In the genomic region with DNA sequence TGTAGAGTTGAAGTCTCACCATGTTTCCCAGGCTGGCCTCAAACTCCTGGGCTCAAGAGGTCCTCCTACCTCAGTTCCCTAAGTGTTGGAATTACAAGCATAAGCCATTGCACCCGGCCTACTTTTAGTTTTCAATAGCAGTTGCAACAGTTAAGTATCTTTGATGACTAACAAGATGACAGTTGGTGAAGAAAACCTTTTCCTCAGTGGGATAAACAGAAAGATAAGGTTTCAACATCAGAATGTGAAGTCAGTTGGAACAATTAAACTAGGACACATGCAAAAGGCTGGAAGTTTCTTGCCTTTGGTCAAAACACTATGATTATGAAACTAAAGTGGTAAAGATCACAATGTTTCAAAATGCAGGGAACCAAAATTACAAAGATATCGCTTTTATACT, we compare ENCODE assay signal across 10 cellular contexts.
A peak's percentile ranks its signal among the peaks of the same experiment; 100 is the strongest.
DNase-seq lines count a peak whose midpoint lies in the region; TF ChIP-seq lines count a peak whose summit lies in the region.
"Had no signal": no experiment of that assay in that cellular context is flagged by ENCODE, and none has a peak within 500 bp of the region (broad histone marks: within the 10 kb centered on the region; RNA-seq: fewer than 3 reads in every experiment).

No MANE protein-coding gene starts in this region.

- peaks cover 4% of the 10 kb centered on the region for H3K4me1 Mint-ChIP-seq in glutamatergic neuron (ENCODE audit: low read depth, unreplicated experiment)
- no peaks in the 10 kb centered on the region for H3K4me1 Mint-ChIP-seq in CD8-positive, alpha-beta memory T cell

- no peaks in the 10 kb centered on the region for H3K36me3 ChIP-seq in CD8-positive, alpha-beta memory T cell (ENCODE audit: insufficient read depth, low read length)

- no peaks in the 10 kb centered on the region for H3K27me3 ChIP-seq in CD8-positive, alpha-beta memory T cell (ENCODE audit: insufficient read depth, low read length, poor library complexity, severe bottlenecking)

- H3K9me3 ChIP-seq in CD8-positive, alpha-beta memory T cell (ENCODE audit: low read length): no peaks in the 10 kb centered on the region

- H3K4me3 ChIP-seq in epithelial cell of proximal tubule (ENCODE audit: low read depth, low read length): no peak overlapping the region
- H3K4me3 ChIP-seq in CD8-positive, alpha-beta memory T cell (ENCODE audit: low read length): no peak overlapping the region

- no peak overlapping the region for H3K27ac Mint-ChIP-seq in glutamatergic neuron (ENCODE audit: unreplicated experiment)
- H3K27ac Mint-ChIP-seq in CD8-positive, alpha-beta memory T cell: no peak overlapping the region

- TF ChIP-seq CTCF in epithelial cell of proximal tubule (conservative IDR thresholded peaks at IDR 0.05; ENCODE audit: low read depth, low read length): no peak
- no peak for TF ChIP-seq CTCF in glutamatergic neuron (IDR thresholded peaks at IDR 0.05; ENCODE audit: partially characterized antibody, unreplicated experiment)

- DNase-seq in Caki2 (ENCODE audit: low read depth) (peak; percentile 18), MV-4-11 (lab: John Stamatoyannopoulos, UW) (peak; percentile 99), epithelial cell of proximal tubule (ENCODE audit: low read depth) (peak; percentile 61), renal cortical epithelial cell (ENCODE audit: low read depth) (peak; percentile 89), NCI-H526 treated with DMSO at 0.1 percent for 48 hours (lab: John Stamatoyannopoulos, UW) (no peak), NCI-H510A (lab: John Stamatoyannopoulos, UW) (no peak), glutamatergic neuron (no peak)
- DNase-seq in CD8-positive, alpha-beta memory T cell: no peak
- DNase-seq: GOT3 had no signal

- no peaks in the 10 kb centered on the region for H3K36me3 Mint-ChIP-seq in glutamatergic neuron (ENCODE audit: unreplicated experiment)
- no peaks in the 10 kb centered on the region for H3K36me3 Mint-ChIP-seq in CD8-positive, alpha-beta memory T cell

- no peaks in the 10 kb centered on the region for H3K4me1 ChIP-seq in CD8-positive, alpha-beta memory T cell (ENCODE audit: insufficient read depth, low read length)

- H3K9me3 Mint-ChIP-seq in glutamatergic neuron (ENCODE audit: unreplicated experiment): no peaks in the 10 kb centered on the region
- H3K9me3 Mint-ChIP-seq in CD8-positive, alpha-beta memory T cell: no peaks in the 10 kb centered on the region

- no peaks in the 10 kb centered on the region for H3K27me3 Mint-ChIP-seq in glutamatergic neuron (ENCODE audit: unreplicated experiment)
- H3K27me3 Mint-ChIP-seq in CD8-positive, alpha-beta memory T cell: no peaks in the 10 kb centered on the region
- H3K27me3 Mint-ChIP-seq: brain had no signal

- CTCF ChIA-PET in CD8-positive, alpha-beta memory T cell (lab: Charles Lee): no interaction called here

- in situ Hi-C loops in Caki2 (cut with HindIII; ENCODE audit: low pct_unique_long_range_greater_than_20kb, low sequenced_read_pairs): no loop called here

- POLR2A ChIA-PET in CD8-positive, alpha-beta memory T cell (lab: Charles Lee): no interaction called here

- H3K27ac ChIP-seq in CD8-positive, alpha-beta memory T cell (ENCODE audit: low read depth, low read length): no peak overlapping the region

- H3K4me3 Mint-ChIP-seq in glutamatergic neuron (ENCODE audit: unreplicated experiment): no peak overlapping the region
- H3K4me3 Mint-ChIP-seq in CD8-positive, alpha-beta memory T cell: peak overlapping the region in 1 of 7 donors; percentile 42
- H3K4me3 Mint-ChIP-seq: brain had no signal

Comparison
In these comparisons a context has a peak if more than half of its experiments do, and no peak if none do; other contexts are left out.
1. DNase-seq: peak in Caki2 (single experiment), MV-4-11 (single experiment), epithelial cell of proximal tubule (single experiment) and renal cortical epithelial cell (single experiment); none in NCI-H526 treated with DMSO at 0.1 percent for 48 hours (single experiment), NCI-H510A (single experiment), glutamatergic neuron (single experiment) and CD8-positive, alpha-beta memory T cell (0 of 5).